21 cellular contexts compared by ENCODE assay signal in genomic region chr9:111795557-111795839, GRCh38. TPM values are rescaled to one million over a fixed set of nuclear protein-coding genes. Genes with fewer than 3 reads are reported as not detected.
DNase-seq lines count a peak whose midpoint lies in the region; ATAC-seq, FAIRE-seq and TF ChIP-seq lines count a peak whose summit lies in the region.
"Had no signal": no experiment of that assay in that cellular context is flagged by ENCODE, and none has a peak within 500 bp of the region (broad histone marks: within the 10 kb centered on the region; RNA-seq: fewer than 3 reads in every experiment).

No MANE protein-coding gene starts in this region.

- CTCF ChIA-PET in RWPE1 (lab: Yijun Ruan, JAX), result no interaction called here

- POLR2A ChIA-PET in RWPE1 (lab: Yijun Ruan, JAX; ENCODE audit: low non-redundant PET), result no interaction called here

- TF ChIP-seq CTCF in RWPE1 (conservative IDR thresholded peaks at IDR 0.05; ENCODE audit: low read depth), result no peak
- TF ChIP-seq CTCF in bronchial epithelial cell (IDR thresholded peaks at IDR 0.05; ENCODE audit: insufficient read depth, low read length, severe bottlenecking), result no peak
- no peak for TF ChIP-seq CTCF in foreskin keratinocyte (conservative IDR thresholded peaks at IDR 0.05)

- H3K27me3 ChIP-seq in bronchial epithelial cell (ENCODE audit: control insufficient read depth, insufficient read depth, low read length) (no peaks in the 10 kb centered on the region), foreskin keratinocyte (no peaks in the 10 kb centered on the region)

- H3K9me3 ChIP-seq in T-helper 17 cell (ENCODE audit: control insufficient read depth, low read length, poor library complexity, severe bottlenecking), result no peaks in the 10 kb centered on the region
- H3K9me3 ChIP-seq: Caco-2 had no signal

- peak; percentile 13 for FAIRE-seq in bronchial epithelial cell (lab: Jason Lieb, UNC)
- FAIRE-seq: A204.1, D721Med, HTR-8/SVneo had no signal

- H3K27ac Mint-ChIP-seq in T-helper 17 cell, result no peak overlapping the region
- H3K27ac Mint-ChIP-seq: CD4-positive, alpha-beta T cell had no signal

- H3K4me1 Mint-ChIP-seq in T-helper 17 cell, result peaks cover 6% of the 10 kb centered on the region

- no peaks in the 10 kb centered on the region for H3K36me3 ChIP-seq in bronchial epithelial cell (ENCODE audit: control insufficient read depth, insufficient read depth, low read length)

- peak; percentile 12 for DNase-seq in RWPE1 (ENCODE audit: low spot score)
- peak; percentile 96 for DNase-seq in bronchial epithelial cell (ENCODE audit: low read depth)
- DNase-seq in foreskin keratinocyte, result peak in 1 of 2 donors; percentile 16
- DNase-seq in stimulated activated CD4-positive, alpha-beta T cell treated with anti-CD3 and anti-CD28 coated beads, Interleukin-2, amount 100 ng/mL, for 48 hours, result no peak
- no peak for DNase-seq in T-helper 17 cell
- DNase-seq in DMS 273 (lab: John Stamatoyannopoulos, UW; ENCODE audit: unreplicated experiment), result no peak
- DNase-seq: ACHN; Caco-2; CD4-positive, alpha-beta T cell; DMS153; DMS79; GDM1; GOT3; IMR-90 had no signal

- H3K4me1 ChIP-seq in foreskin keratinocyte, result peaks cover 5% of the 10 kb centered on the region
- H3K4me1 ChIP-seq: Caco-2 had no signal

- no peak overlapping the region for H3K4me3 Mint-ChIP-seq in T-helper 17 cell
- H3K4me3 Mint-ChIP-seq: CD4-positive, alpha-beta T cell had no signal

- no peaks in the 10 kb centered on the region for H3K36me3 Mint-ChIP-seq in T-helper 17 cell (ENCODE audit: low read depth)

- H3K27ac ChIP-seq in RWPE1 (no peak overlapping the region), foreskin keratinocyte (peak overlapping the region; percentile 27)
- H3K27ac ChIP-seq: C4-2B had no signal

- no peaks in the 10 kb centered on the region for H3K27me3 Mint-ChIP-seq in T-helper 17 cell
- H3K27me3 Mint-ChIP-seq: CD4-positive, alpha-beta T cell had no signal

- no peak for ATAC-seq in foreskin keratinocyte
- no peak for ATAC-seq in T-helper 17 cell

- no peak overlapping the region for H3K4me3 ChIP-seq in bronchial epithelial cell (ENCODE audit: low read depth, low read length)

RNA-seq across cellular contexts. Expression of gene SHOC1, which starts 0.8 kb away (rescaled TPM):
- total RNA-seq in bronchial epithelial cell, result under 0.01 TPM in 2 replicates
- total RNA-seq in foreskin keratinocyte, result 0.03 and 0.04 TPM in 2 replicates
- 0.03 TPM in 1 of 2 replicates, not detected in the other for polyA plus RNA-seq in foreskin keratinocyte
- not detected for total RNA-seq in T-helper 17 cell
- total RNA-seq: Caco-2; CD4-positive, alpha-beta T cell; Daoy; H7; IMR-90 had no signal
- polyA plus RNA-seq: BJ had no signal

Comparison
In these comparisons a context has a peak if more than half of its experiments do, and no peak if none do; other contexts are left out.
1. DNase-seq: peak in RWPE1 (single experiment) and bronchial epithelial cell (single experiment); none in stimulated activated CD4-positive, alpha-beta T cell treated with anti-CD3 and anti-CD28 coated beads, Interleukin-2, amount 100 ng/mL, for 48 hours (0 of 2), T-helper 17 cell (0 of 3) and DMS 273 (single experiment).